25 cellular contexts compared by ENCODE assay signal in the genomic region with DNA sequence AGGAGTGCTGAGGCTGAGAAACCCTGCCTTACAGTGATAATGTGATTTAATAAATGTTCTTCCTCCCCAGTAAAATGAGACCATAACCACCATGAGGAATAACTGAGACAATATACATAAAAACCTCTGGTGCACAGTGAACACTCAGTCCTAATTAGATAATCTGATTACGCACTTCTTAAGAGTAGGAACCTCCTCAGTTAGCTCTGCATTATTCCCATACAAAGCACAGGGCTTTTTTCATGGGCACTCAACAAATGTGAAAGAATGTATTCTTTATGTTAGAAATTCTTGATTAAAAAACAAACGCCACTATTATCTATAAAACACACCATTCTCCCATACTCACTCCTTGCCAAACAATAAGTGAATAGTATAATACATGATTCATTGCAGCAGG.
"Had no signal": no experiment of that assay in that cellular context is flagged by ENCODE, and none has a peak within 500 bp of the region (broad histone marks: within the 10 kb centered on the region; RNA-seq: fewer than 3 reads in every experiment).

No MANE protein-coding gene starts in this region.

- H3K36me3 Mint-ChIP-seq: memory B cell had no signal

- ATAC-seq: activated CD4-positive, CD25-positive, alpha-beta regulatory T cell treated with anti-CD3 and anti-CD28 coated beads, Interleukin-2, amount 50 U/mL, for 24 hours; activated T-cell treated with anti-CD3 and anti-CD28 coated beads, Interleukin-2, amount 50 U/mL, for 72 hours; heart right ventricle; left colon; sciatic nerve had no signal

- H3K4me3 ChIP-seq: cardiac muscle cell, heart right ventricle, smooth muscle cell, testis, vagina had no signal

- H3K27ac Mint-ChIP-seq: activated CD4-positive, alpha-beta memory T cell treated with anti-CD3 and anti-CD28 coated beads, Interleukin-2, amount 10 ng/mL, durations not matched to agents 7 days and 5 days; activated CD4-positive, alpha-beta T cell treated with anti-CD3 and anti-CD28 coated beads, Interleukin-2, amount 10 ng/mL, durations not matched to agents 24 days and 14 days; activated naive CD4-positive, alpha-beta T cell treated with anti-CD3 and anti-CD28 coated beads for 36 hours; activated T-cell treated with anti-CD3 and anti-CD28 coated beads, Interleukin-2, amount 50 U/mL, for 72 hours; dendritic cell treated with granulocyte-macrophage colony-stimulating factor and Interleukin-4, amounts not matched to agents 40 ng/mL and 50 ng/mL, for 4 days; memory B cell had no signal

- H3K27ac ChIP-seq: cardiac muscle cell, heart right ventricle, testis, vagina, VCaP had no signal

- DNase-seq: activated CD4-positive, alpha-beta memory T cell treated with anti-CD3 and anti-CD28 coated beads, Interleukin-2, amount 10 ng/mL, durations not matched to agents 7 days and 5 days; activated CD4-positive, alpha-beta T cell treated with anti-CD3 and anti-CD28 coated beads, Interleukin-2, amount 10 ng/mL, durations not matched to agents 24 days and 14 days; activated effector memory CD4-positive, alpha-beta T cell treated with Interleukin-2 at 50 U/mL for 16 hours; activated naive CD4-positive, alpha-beta T cell treated with anti-CD3 and anti-CD28 coated beads for 36 hours; activated T-cell treated with anti-CD3 and anti-CD28 coated beads, Interleukin-2, amount 50 U/mL, for 72 hours; amygdala; effector CD4-positive, alpha-beta T cell; heart right ventricle; left colon; nucleus accumbens; posterior cingulate gyrus; stimulated activated CD4-positive, alpha-beta T cell treated with anti-CD3 and anti-CD28 coated beads, Interleukin-2, amount 100 ng/mL, for 48 hours; stimulated activated CD8-positive, alpha-beta memory T cell treated with anti-CD3 and anti-CD28 coated beads, Interleukin-4, amount 100 ng/mL, for 48 hours; stimulated activated naive CD4-positive, alpha-beta T cell; testis; trophoblast cell had no signal

- H3K27me3 ChIP-seq: cardiac muscle cell, heart right ventricle, testis, vagina had no signal

- H3K9me3 ChIP-seq: heart right ventricle, testis, vagina had no signal

- H3K4me3 Mint-ChIP-seq: activated CD4-positive, alpha-beta memory T cell treated with anti-CD3 and anti-CD28 coated beads, Interleukin-2, amount 10 ng/mL, durations not matched to agents 7 days and 5 days; activated CD4-positive, alpha-beta T cell treated with anti-CD3 and anti-CD28 coated beads, Interleukin-2, amount 10 ng/mL, durations not matched to agents 24 days and 14 days; activated naive CD4-positive, alpha-beta T cell treated with anti-CD3 and anti-CD28 coated beads for 36 hours; activated T-cell treated with anti-CD3 and anti-CD28 coated beads, Interleukin-2, amount 50 U/mL, for 72 hours; dendritic cell treated with granulocyte-macrophage colony-stimulating factor and Interleukin-4, amounts not matched to agents 40 ng/mL and 50 ng/mL, for 4 days; memory B cell; nephron had no signal

- H3K4me1 ChIP-seq: testis, vagina had no signal

- H3K4me1 Mint-ChIP-seq: memory B cell had no signal

- H3K9me3 Mint-ChIP-seq: activated CD4-positive, alpha-beta memory T cell treated with anti-CD3 and anti-CD28 coated beads, Interleukin-2, amount 10 ng/mL, durations not matched to agents 7 days and 5 days; activated CD4-positive, alpha-beta T cell treated with anti-CD3 and anti-CD28 coated beads, Interleukin-2, amount 10 ng/mL, durations not matched to agents 24 days and 14 days; activated naive CD4-positive, alpha-beta T cell treated with anti-CD3 and anti-CD28 coated beads for 36 hours; activated T-cell treated with anti-CD3 and anti-CD28 coated beads, Interleukin-2, amount 50 U/mL, for 72 hours; dendritic cell treated with granulocyte-macrophage colony-stimulating factor and Interleukin-4, amounts not matched to agents 40 ng/mL and 50 ng/mL, for 4 days; memory B cell; nephron had no signal

- H3K36me3 ChIP-seq: cardiac muscle cell, heart right ventricle, vagina had no signal

- H3K27me3 Mint-ChIP-seq: activated CD4-positive, alpha-beta memory T cell treated with anti-CD3 and anti-CD28 coated beads, Interleukin-2, amount 10 ng/mL, durations not matched to agents 7 days and 5 days; activated CD4-positive, alpha-beta T cell treated with anti-CD3 and anti-CD28 coated beads, Interleukin-2, amount 10 ng/mL, durations not matched to agents 24 days and 14 days; dendritic cell treated with granulocyte-macrophage colony-stimulating factor and Interleukin-4, amounts not matched to agents 40 ng/mL and 50 ng/mL, for 4 days; memory B cell had no signal
